ENCODE assay signal across 8 cellular contexts in the genomic region with DNA sequence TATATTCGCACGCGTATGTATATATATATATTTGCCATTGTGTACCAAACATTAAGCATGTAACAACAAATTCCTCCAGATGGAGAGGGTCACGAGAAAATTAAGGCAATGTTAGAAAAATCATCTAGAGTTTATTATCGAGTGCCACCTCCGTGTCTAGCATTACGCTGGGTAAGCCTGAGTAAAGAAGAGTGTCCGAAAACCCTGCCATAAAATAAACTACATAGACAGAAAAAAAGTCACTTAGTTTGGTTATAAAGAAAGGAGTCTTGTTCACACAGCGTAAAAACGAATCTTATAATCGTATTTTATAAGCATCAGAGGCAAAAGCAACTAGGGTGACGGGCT. TPM values are rescaled to one million over a fixed set of nuclear protein-coding genes. Genes with fewer than 3 reads are reported as not detected.
DNase-seq lines count a peak whose midpoint lies in the region; ATAC-seq, FAIRE-seq and TF ChIP-seq lines count a peak whose summit lies in the region.

No MANE protein-coding gene starts in this region.

- WGBS in adrenal gland, 4 donors: 6 to 15% (median 10%) methylated on average over 12 of the region's 12 CpGs
- 5% methylated on average over 12 of the region's 12 CpGs for WGBS in suprapubic skin

- no peak for ATAC-seq in GM18517 (IDR thresholded peaks at IDR 0.05; ENCODE audit: unreplicated experiment)

- H3K9ac ChIP-seq in keratinocyte (ENCODE audit: control insufficient read depth, extremely low read depth, insufficient read depth, low read length): peak overlapping the region; percentile 83

- H3K36me3 ChIP-seq in adrenal gland (replicated peaks in 1 of 2) (no peaks in the 10 kb centered on the region), keratinocyte (ENCODE audit: control insufficient read depth in 2 of 2, extremely low read depth in 1 of 2, insufficient read depth in 2 of 2, low read length in 2 of 2) (peaks cover 0 to 4% of the 10 kb centered on the region in 2 experiments), suprapubic skin (no peaks in the 10 kb centered on the region)

- H3K9me1 ChIP-seq in keratinocyte (ENCODE audit: control insufficient read depth, extremely low read depth, insufficient read depth, low read length): no peaks in the 10 kb centered on the region

- peak overlapping the region; percentile 97 for H3K4me2 ChIP-seq in keratinocyte (ENCODE audit: control insufficient read depth, extremely low read depth, insufficient read depth, low read depth, low read length)

- no peak for FAIRE-seq in keratinocyte (lab: Jason Lieb, UNC)

- TF ChIP-seq POLR2A in adrenal gland (IDR thresholded peaks at IDR 0.05): no peak
- no peak for TF ChIP-seq POLR2A in suprapubic skin (IDR thresholded peaks at IDR 0.05)

- DNase-seq in NCI-H345 treated with DMSO at 0.1 percent for 48 hours (lab: John Stamatoyannopoulos, UW; ENCODE audit: unreplicated experiment) (peak; percentile 48), NCI-H345 (lab: John Stamatoyannopoulos, UW) (no peak), adrenal gland (no peak), keratinocyte (ENCODE audit: low read depth, low spot score) (no peak), suprapubic skin (ENCODE audit: low spot score in 2 of 2) (no peak), glomerular visceral epithelial cell (ENCODE audit: extremely low spot score) (no peak), NCI-H2029 treated with DMSO at 0.1 percent for 48 hours (lab: John Stamatoyannopoulos, UW) (no peak)

- no peak for TF ChIP-seq CTCF in adrenal gland (IDR thresholded peaks at IDR 0.05)
- TF ChIP-seq CTCF in keratinocyte (optimal IDR thresholded peaks at IDR 0.05 in 1 of 3, IDR thresholded peaks at IDR 0.05 in 1 of 3, conservative IDR thresholded peaks at IDR 0.05 in 1 of 3; ENCODE audit: extremely low read depth in 1 of 3, insufficient read depth in 2 of 3, low read length in 3 of 3): no peak
- TF ChIP-seq CTCF in suprapubic skin (IDR thresholded peaks at IDR 0.05): no peak

- H3K9me3 ChIP-seq in adrenal gland (replicated peaks in 1 of 3): no peaks in the 10 kb centered on the region
- H3K9me3 ChIP-seq in keratinocyte (ENCODE audit: control insufficient read depth, low read depth, low read length): no peaks in the 10 kb centered on the region
- no peaks in the 10 kb centered on the region for H3K9me3 ChIP-seq in suprapubic skin

- peaks cover 30% of the 10 kb centered on the region for H3K79me2 ChIP-seq in keratinocyte (ENCODE audit: control insufficient read depth, insufficient read depth, low read length)

- H2AFZ ChIP-seq in keratinocyte (ENCODE audit: control insufficient read depth, low read length): peak overlapping the region; percentile 84

- H3K4me1 ChIP-seq in adrenal gland (replicated peaks in 1 of 2): peaks cover 28 to 38% of the 10 kb centered on the region in 2 donors
- peaks cover 8% of the 10 kb centered on the region for H3K4me1 ChIP-seq in keratinocyte (ENCODE audit: control insufficient read depth, extremely low read depth, insufficient read depth, low read length)
- peaks cover 45% of the 10 kb centered on the region for H3K4me1 ChIP-seq in suprapubic skin

- intact Hi-C loops in adrenal gland (cut with DNase I): no loop called here

- dilution Hi-C loops in keratinocyte (cut with MboI; ENCODE audit: extremely low pct_ligation_motif_present, low sequenced_read_pairs): no loop called here

- H3K27me3 ChIP-seq in adrenal gland (no peaks in the 10 kb centered on the region), keratinocyte (ENCODE audit: control insufficient read depth, extremely low read depth, insufficient read depth, low read length) (no peaks in the 10 kb centered on the region), suprapubic skin (no peaks in the 10 kb centered on the region)

- H3K27ac ChIP-seq in adrenal gland (peak overlapping the region; percentile 90 to 98 (median 91)), keratinocyte (ENCODE audit: control insufficient read depth, insufficient read depth, low read length) (peak overlapping the region; percentile 94), suprapubic skin (peak overlapping the region; percentile 92)

- H4K20me1 ChIP-seq in keratinocyte (ENCODE audit: control insufficient read depth, extremely low read depth, insufficient read depth, low read length): no peaks in the 10 kb centered on the region

- no peak for TF ChIP-seq EP300 in suprapubic skin (IDR thresholded peaks at IDR 0.05)

- H3K4me3 ChIP-seq in adrenal gland (peak overlapping the region in 3 of 4 donors; percentile 16 to 71 (median 61)), keratinocyte (ENCODE audit: control insufficient read depth in 2 of 3, extremely low read depth in 1 of 3, insufficient read depth in 2 of 3, low read depth in 1 of 3, low read length in 3 of 3) (peak overlapping the region; percentile 70 to 97 (median 77)), suprapubic skin (peak overlapping the region; percentile 98)

RNA-seq across cellular contexts. Expression of gene RHOT1, which starts 0.6 kb away (rescaled TPM):
- total RNA-seq in adrenal gland (10 to 100 TPM; 44.2 to 86.0 (median 60.5) TPM), suprapubic skin (100 to 1,000 TPM in 1 of 4 donors, 10 to 100 TPM in 3; 50.0 to 102 (median 61.4) TPM)
- polyA plus RNA-seq in adrenal gland (10 to 100 TPM; 75.3 to 97.7 (median 86.4) TPM), keratinocyte (19.6 to 50.4 TPM (median 34.5 TPM) in 3 replicates)
- polyA plus RNA-seq in keratinocyte (2011; ENCODE audit: low read depth): 19.9 TPM
- 28.2 and 65.7 TPM in 2 replicates for polyA plus RNA-seq in keratinocyte (2011; cell fraction: cytosol; rRNA removed)
- 28.5 and 35.8 TPM in 2 replicates for polyA plus RNA-seq in keratinocyte (2011; cell fraction: nucleus; rRNA removed)
- 12.2 and 22.5 TPM in 2 replicates for polyA plus RNA-seq in keratinocyte (2012; ENCODE audit: low replicate concordance)
- polyA minus RNA-seq in keratinocyte: 3.4 to 44.8 TPM (median 25.4 TPM) in 3 replicates
- polyA minus RNA-seq in keratinocyte (2011; cell fraction: cytosol; rRNA and poly(A)+ RNA removed): 28.6 TPM
- 16.5 and 34.3 TPM in 2 replicates for polyA minus RNA-seq in keratinocyte (2011; cell fraction: nucleus; rRNA and poly(A)+ RNA removed)
